ENCODE assay signal across 20 cellular contexts in the genomic region with DNA sequence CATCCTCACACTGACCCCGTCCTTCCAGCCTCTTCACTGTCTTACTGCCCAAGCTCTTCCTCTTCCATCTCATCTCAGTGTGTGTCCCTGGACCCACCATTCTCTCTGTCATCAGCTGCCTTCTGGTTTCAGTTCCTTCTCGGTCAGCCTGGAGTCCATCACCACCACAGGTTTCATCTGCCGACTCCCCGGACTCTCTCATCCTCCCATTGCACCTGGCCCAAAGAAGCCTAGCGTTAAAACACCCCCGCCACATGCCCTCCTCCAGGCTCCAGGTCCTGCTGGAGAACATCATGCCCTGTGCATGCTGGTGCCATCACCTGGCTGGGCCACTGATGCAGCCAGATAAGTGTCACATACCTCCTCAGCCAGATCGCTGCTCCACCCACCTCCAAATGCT.
DNase-seq lines count a peak whose midpoint lies in the region; ATAC-seq, FAIRE-seq and TF ChIP-seq lines count a peak whose summit lies in the region.
"Had no signal": no experiment of that assay in that cellular context is flagged by ENCODE, and none has a peak within 500 bp of the region (broad histone marks: within the 10 kb centered on the region; RNA-seq: fewer than 3 reads in every experiment).

No MANE protein-coding gene starts in this region.

- no peaks in the 10 kb centered on the region for H3K4me1 Mint-ChIP-seq in stimulated activated memory B cell treated with anti-CD40 and anti-IgM and Interleukin-4, amounts not matched to agents 10 μg/mL and 1 μg/mL and 100 μg/mL, for 72 hours
- H3K4me1 Mint-ChIP-seq: CD4-positive, CD25-positive, alpha-beta regulatory T cell; CD8-positive, alpha-beta memory T cell; IgD-negative memory B cell had no signal

- peak; percentile 21 for ATAC-seq in stimulated activated memory B cell treated with anti-CD40 and anti-IgM and Interleukin-4, amounts not matched to agents 10 μg/mL and 1 μg/mL and 100 μg/mL, for 72 hours
- no peak for ATAC-seq in HG03175 (IDR thresholded peaks at IDR 0.05; ENCODE audit: unreplicated experiment)
- ATAC-seq: GM23338, HepG2 had no signal

- FAIRE-seq in GM12891 (lab: Jason Lieb, UNC): no peak
- FAIRE-seq: A204.1, D721Med, G401.6, H54, HepG2 had no signal

- no peak for TF ChIP-seq CTCF in GM12865 (IDR thresholded peaks at IDR 0.05; ENCODE audit: insufficient read depth, low read depth, low read length, missing control alignments)

- H3K36me3 Mint-ChIP-seq in stimulated activated memory B cell treated with anti-CD40 and anti-IgM and Interleukin-4, amounts not matched to agents 10 μg/mL and 1 μg/mL and 100 μg/mL, for 72 hours: no peaks in the 10 kb centered on the region
- H3K36me3 Mint-ChIP-seq: CD4-positive, CD25-positive, alpha-beta regulatory T cell; CD8-positive, alpha-beta memory T cell had no signal

- H3K27ac Mint-ChIP-seq in stimulated activated memory B cell treated with anti-CD40 and anti-IgM and Interleukin-4, amounts not matched to agents 10 μg/mL and 1 μg/mL and 100 μg/mL, for 72 hours: no peak overlapping the region
- H3K27ac Mint-ChIP-seq: CD4-positive, CD25-positive, alpha-beta regulatory T cell; CD8-positive, alpha-beta memory T cell; GM23338; IgD-negative memory B cell had no signal

- peaks cover 6% of the 10 kb centered on the region for H3K9me3 Mint-ChIP-seq in stimulated activated memory B cell treated with anti-CD40 and anti-IgM and Interleukin-4, amounts not matched to agents 10 μg/mL and 1 μg/mL and 100 μg/mL, for 72 hours

- H3K4me3 Mint-ChIP-seq in stimulated activated memory B cell treated with anti-CD40 and anti-IgM and Interleukin-4, amounts not matched to agents 10 μg/mL and 1 μg/mL and 100 μg/mL, for 72 hours: no peak overlapping the region
- H3K4me3 Mint-ChIP-seq: CD4-positive, CD25-positive, alpha-beta regulatory T cell; CD8-positive, alpha-beta memory T cell; GM23338; IgD-negative memory B cell had no signal

- peaks cover 16% of the 10 kb centered on the region for H3K27me3 Mint-ChIP-seq in stimulated activated memory B cell treated with anti-CD40 and anti-IgM and Interleukin-4, amounts not matched to agents 10 μg/mL and 1 μg/mL and 100 μg/mL, for 72 hours
- H3K27me3 Mint-ChIP-seq: CD4-positive, CD25-positive, alpha-beta regulatory T cell had no signal

- no peak for TF ChIP-seq POLR2A in GM12891 (IDR thresholded peaks at IDR 0.05; ENCODE audit: low read depth, low read length)

- no peak overlapping the region for H3K4me3 ChIP-seq in GM12865 (ENCODE audit: low read depth, low read length)
- H3K4me3 ChIP-seq: GM23338 had no signal

- peak; percentile 3 for DNase-seq in GM12865 (ENCODE audit: low read depth)
- DNase-seq in GM12891 (ENCODE audit: insufficient read length, low spot score): no peak
- DNase-seq in NOMO-1 treated with DMSO at 0.1 percent for 48 hours (lab: John Stamatoyannopoulos, UW; ENCODE audit: unreplicated experiment): peak; percentile 44
- DNase-seq in NCI-H2029 (lab: John Stamatoyannopoulos, UW): no peak
- DNase-seq: ACHN; BE2C; C1 segment of cervical spinal cord; CD4-positive, CD25-positive, alpha-beta regulatory T cell; CD8-positive, alpha-beta memory T cell; COR-L47; HCEC 1CT had no signal

TF ChIP-seq in GM12891, 5 proteins besides CTCF, POLR2A, EP300 and RAD21:
- TF ChIP-seq TAF1 (IDR thresholded peaks at IDR 0.05; ENCODE audit: low read depth, low read length) (no peak), SPI1 (IDR thresholded peaks at IDR 0.05; ENCODE audit: low read depth, low read length) (peak; percentile 42; the same call in 1 of the 2 replicates)

Comparison
In these comparisons a context has a peak if more than half of its experiments do, and no peak if none do; other contexts are left out.
1. DNase-seq: peak in GM12865 (single experiment) and NOMO-1 treated with DMSO at 0.1 percent for 48 hours (single experiment); none in GM12891 (single experiment) and NCI-H2029 (single experiment).